9 cellular contexts compared by ENCODE assay signal in the genomic region with DNA sequence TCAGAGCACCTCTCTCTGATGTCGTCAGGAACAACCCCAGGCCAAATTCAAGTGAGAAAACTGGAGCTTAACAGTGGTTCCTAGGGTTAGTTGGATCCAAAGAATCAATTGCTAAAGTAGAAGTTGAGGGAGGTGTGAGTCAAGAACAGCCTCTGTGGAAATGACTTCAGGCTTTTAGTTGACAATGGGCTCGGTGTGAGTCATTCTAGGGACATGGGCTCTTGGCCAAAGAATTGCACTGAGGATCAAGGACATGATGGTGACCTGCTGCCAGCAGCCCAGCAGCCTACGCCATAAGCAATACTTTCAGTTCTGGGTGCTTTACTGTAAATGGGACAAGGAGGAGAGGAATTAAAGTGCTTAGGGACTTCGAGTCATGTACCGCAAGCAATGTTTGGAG. TPM values are rescaled to one million over a fixed set of nuclear protein-coding genes. Genes with fewer than 3 reads are reported as not detected.
DNase-seq lines count a peak whose midpoint lies in the region; ATAC-seq and TF ChIP-seq lines count a peak whose summit lies in the region.
"Had no signal": no experiment of that assay in that cellular context is flagged by ENCODE, and none has a peak within 500 bp of the region (broad histone marks: within the 10 kb centered on the region; RNA-seq: fewer than 3 reads in every experiment).

No MANE protein-coding gene starts in this region.

- no peak for TF ChIP-seq POLR2A in esophagus squamous epithelium (IDR thresholded peaks at IDR 0.05)

- peaks cover 0 to 33% (median 0%) of the 10 kb centered on the region in 4 donors for H3K27me3 ChIP-seq in esophagus squamous epithelium

- H3K4me3 ChIP-seq in retinal pigment epithelial cell (ENCODE audit: low read length) (no peak overlapping the region), esophagus squamous epithelium (no peak overlapping the region)

- H3K36me3 ChIP-seq in esophagus squamous epithelium: no peaks in the 10 kb centered on the region

- ATAC-seq in SK-N-SH treated with all-trans-retinoic acid at 6 μM for 48 hours (peak; percentile 34; the same call in 1 of the 3 replicates), HG02623 (IDR thresholded peaks at IDR 0.05; ENCODE audit: unreplicated experiment) (no peak)
- ATAC-seq: activated T-cell treated with anti-CD3 and anti-CD28 coated beads, Interleukin-2, amount 50 U/mL, for 72 hours had no signal

- peak overlapping the region in 1 of 4 donors; percentile 34 for H3K27ac ChIP-seq in esophagus squamous epithelium

- H3K9me3 ChIP-seq in esophagus squamous epithelium: no peaks in the 10 kb centered on the region

- DNase-seq in GOT3 (lab: John Stamatoyannopoulos, UW): peak; percentile 26
- DNase-seq in glomerular endothelial cell (ENCODE audit: extremely low read depth, low read depth, low spot score): peak; percentile 81
- peak; percentile 73 for DNase-seq in retinal pigment epithelial cell (ENCODE audit: low read depth)
- DNase-seq in esophagus squamous epithelium (lab: John Stamatoyannopoulos, UW): no peak
- DNase-seq in NCI-H146 treated with DMSO at 0.1 percent for 48 hours (lab: John Stamatoyannopoulos, UW; ENCODE audit: unreplicated experiment): no peak
- DNase-seq in DMS114 treated with DMSO at 0.1 percent for 48 hours (lab: John Stamatoyannopoulos, UW; ENCODE audit: unreplicated experiment): no peak
- DNase-seq: activated T-cell treated with anti-CD3 and anti-CD28 coated beads, Interleukin-2, amount 50 U/mL, for 72 hours had no signal

- intact Hi-C loops in esophagus squamous epithelium (cut with DNase I): no loop called here

- TF ChIP-seq CTCF in retinal pigment epithelial cell (conservative IDR thresholded peaks at IDR 0.05; ENCODE audit: low read depth, low read length) (no peak), esophagus squamous epithelium (IDR thresholded peaks at IDR 0.05) (no peak)

- H3K4me1 ChIP-seq in esophagus squamous epithelium: peaks cover 0 to 11% (median 2%) of the 10 kb centered on the region in 3 donors

- 17 to 19% methylated on average over 3 to 5 of the region's 5 CpGs for WGBS in esophagus squamous epithelium, 2 donors

TF ChIP-seq in SK-N-SH treated with all-trans-retinoic acid at 6 μM for 48 hours, 23 proteins besides CTCF, POLR2A, EP300 and RAD21:
- TF ChIP-seq POU6F1 (CRISPR knock-in tag; IDR thresholded peaks at IDR 0.05; ENCODE audit: borderline replicate concordance, low read depth) (no peak), ZFP30 (CRISPR knock-in tag; IDR thresholded peaks at IDR 0.05) (no peak), ISL1 (CRISPR knock-in tag; IDR thresholded peaks at IDR 0.05) (no peak), CSDC2 (CRISPR knock-in tag; IDR thresholded peaks at IDR 0.05) (no peak), CSRNP3 (CRISPR knock-in tag; IDR thresholded peaks at IDR 0.05) (no peak), SNAI2 (CRISPR knock-in tag; IDR thresholded peaks at IDR 0.05) (no peak)

RNA-seq across cellular contexts. Expression of gene SMURF2, which starts 32.1 kb away (rescaled TPM):
- total RNA-seq in glomerular endothelial cell (149 and 266 TPM in 2 replicates), esophagus squamous epithelium (10 to 100 TPM in 2 of 4 donors, 1 to 10 TPM in 2; 7.0 to 22.7 (median 13.0) TPM)

Comparison
In these comparisons a context has a peak if more than half of its experiments do, and no peak if none do; other contexts are left out.
1. DNase-seq: peak in GOT3 (single experiment), glomerular endothelial cell (single experiment) and retinal pigment epithelial cell (single experiment); none in esophagus squamous epithelium (single experiment), NCI-H146 treated with DMSO at 0.1 percent for 48 hours (single experiment) and DMS114 treated with DMSO at 0.1 percent for 48 hours (single experiment).